8 cellular contexts compared by ENCODE assay signal in genomic region chr1:64242895-64243756, GRCh38. TPM values are rescaled to one million over a fixed set of nuclear protein-coding genes. Genes with fewer than 3 reads are reported as not detected.
DNase-seq lines count a peak whose midpoint lies in the region; ATAC-seq and TF ChIP-seq lines count a peak whose summit lies in the region.

No MANE protein-coding gene starts in this region.

- POLR2A ChIA-PET in BJ (lab: Charles Lee) = no interaction called here

- CTCF ChIA-PET in BJ (lab: Yijun Ruan, JAX) = interaction anchor here (0.7 to 4.4 kb wide), 24 partner anchors 9 to 719 kb away, joined by 3 to 37 read pairs (median 4); no protein-coding TSS in a partner anchor

- TF ChIP-seq CTCF in BJ (IDR thresholded peaks at IDR 0.05; ENCODE audit: insufficient read depth, low read depth, low read length) = peak; percentile 35
- TF ChIP-seq CTCF in brain microvascular endothelial cell (IDR thresholded peaks at IDR 0.05; ENCODE audit: low read depth, low read length, missing control alignments) = peak; percentile 34
- peak in 1 of 2 donors; percentile 33 for TF ChIP-seq CTCF in left lung (IDR thresholded peaks at IDR 0.05)

- DNase-seq in BJ (ENCODE audit: low read depth) (no peak), NCI-H510A (lab: John Stamatoyannopoulos, UW) (peak; percentile 6), brain microvascular endothelial cell (peak; percentile 32), left lung (no peak), occipital lobe (lab: John Stamatoyannopoulos, UW) (no peak)

- no peak overlapping the region for H3K4me3 ChIP-seq in BJ (ENCODE audit: low read depth, low read length)
- H3K4me3 ChIP-seq in brain microvascular endothelial cell (ENCODE audit: low read depth, low read length) = no peak overlapping the region
- H3K4me3 ChIP-seq in left lung = no peak overlapping the region

- no peaks in the 10 kb centered on the region for H3K9me3 ChIP-seq in left lung

- in situ Hi-C loops in brain microvascular endothelial cell (cut with HindIII; ENCODE audit: low pct_ligation_motif_present, low sequenced_read_pairs) = loop anchor here (25.0 kb wide), 2 partner anchors 331 to 556 kb away; no protein-coding TSS in a partner anchor

- no peaks in the 10 kb centered on the region for H3K4me1 ChIP-seq in left lung

- H3K27ac ChIP-seq in brain microvascular endothelial cell (no peak overlapping the region), left lung (no peak overlapping the region)

- intact Hi-C loops in left lung (cut with DNase I) = loop anchor here in 1 of 2 donors (10.0 kb wide), 1 partner anchor 568 kb away; no protein-coding TSS in a partner anchor

- no peaks in the 10 kb centered on the region for H3K36me3 ChIP-seq in BJ (ENCODE audit: control insufficient read depth, insufficient read depth, low read length)
- no peaks in the 10 kb centered on the region for H3K36me3 ChIP-seq in brain microvascular endothelial cell (replicated peaks)
- no peaks in the 10 kb centered on the region for H3K36me3 ChIP-seq in left lung

- ATAC-seq in GM19351 (IDR thresholded peaks at IDR 0.05; ENCODE audit: unreplicated experiment) (peak; percentile 52), left lung (peak; percentile 71), GM21526 (IDR thresholded peaks at IDR 0.05; ENCODE audit: low FRiP score, unreplicated experiment) (no peak), HG02642 (IDR thresholded peaks at IDR 0.05; ENCODE audit: poor library complexity, unreplicated experiment) (no peak)

- H3K27me3 ChIP-seq in BJ (ENCODE audit: control insufficient read depth, insufficient read depth, low read length) = no peaks in the 10 kb centered on the region; the same call in 1 of the 2 replicates
- no peaks in the 10 kb centered on the region for H3K27me3 ChIP-seq in brain microvascular endothelial cell (replicated peaks)
- peaks cover 0 to 9% of the 10 kb centered on the region in 2 donors for H3K27me3 ChIP-seq in left lung

RNA-seq across cellular contexts. Expression of gene UBE2U, which starts 39.7 kb away (rescaled TPM):
- polyA plus RNA-seq in BJ (2011; rRNA removed) = not detected in 2 replicates
- polyA minus RNA-seq in BJ (2011; rRNA and poly(A)+ RNA removed) = not detected in 2 replicates
- total RNA-seq in left lung (not detected), occipital lobe (not detected)

Comparison
In these comparisons a context has a peak if more than half of its experiments do, and no peak if none do; other contexts are left out.
1. DNase-seq: peak in NCI-H510A (single experiment) and brain microvascular endothelial cell (single experiment); none in BJ (single experiment), left lung (0 of 2) and occipital lobe (single experiment).
2. ATAC-seq: peak in GM19351 (single experiment) and left lung (single experiment); none in GM21526 (single experiment) and HG02642 (single experiment).